In genomic region chr3:152891678-152892077, GRCh38 we compare ENCODE assay signal across 11 cellular contexts. TPM values are rescaled to one million over a fixed set of nuclear protein-coding genes. Genes with fewer than 3 reads are reported as not detected.
"Had no signal": no experiment of that assay in that cellular context is flagged by ENCODE, and none has a peak within 500 bp of the region (broad histone marks: within the 10 kb centered on the region; RNA-seq: fewer than 3 reads in every experiment).

No MANE protein-coding gene starts in this region.

- H3K4me2 ChIP-seq: GM23338 had no signal

- DNase-seq: GM23248, GOT3, H7, H9, HCEC 1CT, HFFc6 had no signal

- H2AFZ ChIP-seq: GM23248, GM23338 had no signal

- H3K4me3 ChIP-seq: GM23248, GM23338, HAP-1 had no signal

- H3K9ac ChIP-seq: GM23248 had no signal

- H3K27ac ChIP-seq: GM23248 had no signal

- ATAC-seq: GM23338, HCT116 had no signal

- H3K9me3 ChIP-seq: HAP-1 had no signal

- H3K36me3 ChIP-seq: HAP-1 had no signal

- FAIRE-seq: H1, H54 had no signal

RNA-seq across cellular contexts. Expression of gene P2RY1, which starts 56.7 kb away (rescaled TPM):
- total RNA-seq: HFFc6 had no signal
